10 cellular contexts compared by ENCODE assay signal in genomic region chr6:41967312-41968287, GRCh38. TPM values are rescaled to one million over a fixed set of nuclear protein-coding genes. Genes with fewer than 3 reads are reported as not detected.
A peak's percentile ranks its signal among the peaks of the same experiment; 100 is the strongest.
DNase-seq lines count a peak whose midpoint lies in the region; ATAC-seq and TF ChIP-seq lines count a peak whose summit lies in the region.
"Had no signal": no experiment of that assay in that cellular context is flagged by ENCODE, and none has a peak within 500 bp of the region (broad histone marks: within the 10 kb centered on the region; RNA-seq: fewer than 3 reads in every experiment).

No MANE protein-coding gene starts in this region.

- peaks cover 31 to 59% (median 39%) of the 10 kb centered on the region in 4 donors for H3K4me1 ChIP-seq in upper lobe of left lung
- peaks cover 77% of the 10 kb centered on the region for H3K4me1 ChIP-seq in CD4-positive, alpha-beta memory T cell (ENCODE audit: insufficient read depth, low read length)

- 63 to 73% methylated on average over 7 of the region's 7 CpGs for WGBS in upper lobe of left lung, 2 donors

- TF ChIP-seq POLR2A in upper lobe of left lung (IDR thresholded peaks at IDR 0.05): no peak

- no peak overlapping the region for H3K4me3 ChIP-seq in upper lobe of left lung
- no peak overlapping the region for H3K4me3 ChIP-seq in CD4-positive, alpha-beta memory T cell (ENCODE audit: low read length in 2 of 2)

- no peak for TF ChIP-seq EP300 in upper lobe of left lung (IDR thresholded peaks at IDR 0.05)

- peak overlapping the region; percentile 19 for H3K27ac Mint-ChIP-seq in activated T-helper 1 cell treated with anti-CD3 and anti-CD28 coated beads, Interleukin-12 subunit alpha, Interleukin-12 subunit beta, Interleukin-2, Interleukin-4 antibody, amounts not matched to agents 30 ng/mL and 10 ng/mL and 1 ng/mL, durations not matched to agents 14 hours and 24 hours and 36 hours
- H3K27ac Mint-ChIP-seq in CD4-positive, alpha-beta memory T cell: peak overlapping the region in 3 of 7 donors; percentile 52 to 72 (median 62)
- no peak overlapping the region for H3K27ac Mint-ChIP-seq in T-helper 2 cell treated with Interferon-gamma antibody and Interleukin-4, amounts not matched to agents 5 μg/mL and 100 μg/mL, for 36 hours

- no peak overlapping the region for H3K4me3 Mint-ChIP-seq in activated T-cell treated with anti-CD3 and anti-CD28 coated beads, Interleukin-2, amount 50 U/mL, for 4 hours
- H3K4me3 Mint-ChIP-seq in activated T-helper 1 cell treated with anti-CD3 and anti-CD28 coated beads, Interleukin-12 subunit alpha, Interleukin-12 subunit beta, Interleukin-2, Interleukin-4 antibody, amounts not matched to agents 30 ng/mL and 10 ng/mL and 1 ng/mL, durations not matched to agents 14 hours and 24 hours and 36 hours: no peak overlapping the region
- H3K4me3 Mint-ChIP-seq in CD4-positive, alpha-beta memory T cell: peak overlapping the region in 2 of 8 donors; percentile 13 to 54
- no peak overlapping the region for H3K4me3 Mint-ChIP-seq in T-helper 2 cell treated with Interferon-gamma antibody and Interleukin-4, amounts not matched to agents 5 μg/mL and 100 μg/mL, for 36 hours

- no peaks in the 10 kb centered on the region for H3K27me3 Mint-ChIP-seq in activated T-cell treated with anti-CD3 and anti-CD28 coated beads, Interleukin-2, amount 50 U/mL, for 4 hours (ENCODE audit: low read depth)
- no peaks in the 10 kb centered on the region for H3K27me3 Mint-ChIP-seq in activated T-helper 1 cell treated with anti-CD3 and anti-CD28 coated beads, Interleukin-12 subunit alpha, Interleukin-12 subunit beta, Interleukin-2, Interleukin-4 antibody, amounts not matched to agents 30 ng/mL and 10 ng/mL and 1 ng/mL, durations not matched to agents 14 hours and 24 hours and 36 hours (ENCODE audit: insufficient read depth)
- H3K27me3 Mint-ChIP-seq in CD4-positive, alpha-beta memory T cell: no peaks in the 10 kb centered on the region
- no peaks in the 10 kb centered on the region for H3K27me3 Mint-ChIP-seq in T-helper 2 cell treated with Interferon-gamma antibody and Interleukin-4, amounts not matched to agents 5 μg/mL and 100 μg/mL, for 36 hours (ENCODE audit: low read depth)

- H3K9me3 Mint-ChIP-seq in activated T-cell treated with anti-CD3 and anti-CD28 coated beads, Interleukin-2, amount 50 U/mL, for 4 hours: no peaks in the 10 kb centered on the region
- H3K9me3 Mint-ChIP-seq in activated T-helper 1 cell treated with anti-CD3 and anti-CD28 coated beads, Interleukin-12 subunit alpha, Interleukin-12 subunit beta, Interleukin-2, Interleukin-4 antibody, amounts not matched to agents 30 ng/mL and 10 ng/mL and 1 ng/mL, durations not matched to agents 14 hours and 24 hours and 36 hours: no peaks in the 10 kb centered on the region
- H3K9me3 Mint-ChIP-seq in CD4-positive, alpha-beta memory T cell: no peaks in the 10 kb centered on the region
- H3K9me3 Mint-ChIP-seq in T-helper 2 cell treated with Interferon-gamma antibody and Interleukin-4, amounts not matched to agents 5 μg/mL and 100 μg/mL, for 36 hours: no peaks in the 10 kb centered on the region

- TF ChIP-seq CTCF in upper lobe of left lung (IDR thresholded peaks at IDR 0.05): no peak

- intact Hi-C loops in activated T-helper 1 cell treated with anti-CD3 and anti-CD28 coated beads, Interleukin-12 subunit alpha, Interleukin-12 subunit beta, Interleukin-2, Interleukin-4 antibody, amounts not matched to agents 30 ng/mL and 10 ng/mL and 1 ng/mL, durations not matched to agents 14 hours and 24 hours and 36 hours (cut with micrococcal nuclease): no loop called here
- intact Hi-C loops in CD4-positive, alpha-beta memory T cell (cut with micrococcal nuclease): no loop called here

- H3K27ac ChIP-seq in upper lobe of left lung: peak overlapping the region; percentile 48 to 65 (median 64)
- no peak overlapping the region for H3K27ac ChIP-seq in CD4-positive, alpha-beta memory T cell (ENCODE audit: low read depth, low read length)

- peak; percentile 9 for DNase-seq in activated T-cell treated with anti-CD3 and anti-CD28 coated beads, Interleukin-2, amount 50 U/mL, for 1 hour
- no peak for DNase-seq in activated T-cell treated with anti-CD3 and anti-CD28 coated beads, Interleukin-2, amount 50 U/mL, for 4 hours
- no peak for DNase-seq in activated T-helper 1 cell treated with anti-CD3 and anti-CD28 coated beads, Interleukin-12 subunit alpha, Interleukin-12 subunit beta, Interleukin-2, Interleukin-4 antibody, amounts not matched to agents 30 ng/mL and 10 ng/mL and 1 ng/mL, durations not matched to agents 14 hours and 24 hours and 36 hours (ENCODE audit: low spot score)
- DNase-seq in iris pigment epithelial cell (ENCODE audit: low read depth) (peak; percentile 57), upper lobe of left lung (peak in 1 of 2 donors; percentile 41), DMS 273 (lab: John Stamatoyannopoulos, UW; ENCODE audit: unreplicated experiment) (no peak)
- DNase-seq in CD4-positive, alpha-beta memory T cell: no peak
- no peak for DNase-seq in T-helper 2 cell treated with Interferon-gamma antibody and Interleukin-4, amounts not matched to agents 5 μg/mL and 100 μg/mL, for 36 hours (ENCODE audit: low spot score)
- DNase-seq: NCI-H1105 treated with DMSO at 0.1 percent for 48 hours, SHP77 had no signal

- H3K4me1 Mint-ChIP-seq in activated T-cell treated with anti-CD3 and anti-CD28 coated beads, Interleukin-2, amount 50 U/mL, for 4 hours (ENCODE audit: low read depth): peaks cover 77% of the 10 kb centered on the region
- H3K4me1 Mint-ChIP-seq in activated T-helper 1 cell treated with anti-CD3 and anti-CD28 coated beads, Interleukin-12 subunit alpha, Interleukin-12 subunit beta, Interleukin-2, Interleukin-4 antibody, amounts not matched to agents 30 ng/mL and 10 ng/mL and 1 ng/mL, durations not matched to agents 14 hours and 24 hours and 36 hours (ENCODE audit: low read depth): peaks cover 52% of the 10 kb centered on the region
- peaks cover 52 to 87% (median 70%) of the 10 kb centered on the region in 4 donors for H3K4me1 Mint-ChIP-seq in CD4-positive, alpha-beta memory T cell
- H3K4me1 Mint-ChIP-seq in T-helper 2 cell treated with Interferon-gamma antibody and Interleukin-4, amounts not matched to agents 5 μg/mL and 100 μg/mL, for 36 hours (ENCODE audit: low read depth): peaks cover 37% of the 10 kb centered on the region

- no peaks in the 10 kb centered on the region for H3K36me3 ChIP-seq in upper lobe of left lung
- H3K36me3 ChIP-seq in CD4-positive, alpha-beta memory T cell (ENCODE audit: insufficient read depth, low read length): peaks cover 12% of the 10 kb centered on the region

- CTCF ChIA-PET in CD4-positive, alpha-beta memory T cell (lab: Charles Lee; ENCODE audit: partially characterized antibody): interaction anchor here (0.8 to 2.0 kb wide), 5 partner anchors 14 to 131 kb away, joined by 3 to 7 read pairs (median 3); no protein-coding TSS in a partner anchor

- POLR2A ChIA-PET in CD4-positive, alpha-beta memory T cell (lab: Charles Lee; ENCODE audit: partially characterized antibody): interaction anchor here (0.5 to 1.3 kb wide), 4 partner anchors 10 to 494 kb away, joined by 3 read pairs; partner anchors contain the start of gene TOMM6

- peaks cover 19% of the 10 kb centered on the region for H3K36me3 Mint-ChIP-seq in activated T-cell treated with anti-CD3 and anti-CD28 coated beads, Interleukin-2, amount 50 U/mL, for 4 hours (ENCODE audit: insufficient read depth)
- H3K36me3 Mint-ChIP-seq in activated T-helper 1 cell treated with anti-CD3 and anti-CD28 coated beads, Interleukin-12 subunit alpha, Interleukin-12 subunit beta, Interleukin-2, Interleukin-4 antibody, amounts not matched to agents 30 ng/mL and 10 ng/mL and 1 ng/mL, durations not matched to agents 14 hours and 24 hours and 36 hours (ENCODE audit: low read depth): peaks cover 9% of the 10 kb centered on the region
- peaks cover 25 to 49% of the 10 kb centered on the region in 2 donors for H3K36me3 Mint-ChIP-seq in CD4-positive, alpha-beta memory T cell
- peaks cover 7% of the 10 kb centered on the region for H3K36me3 Mint-ChIP-seq in T-helper 2 cell treated with Interferon-gamma antibody and Interleukin-4, amounts not matched to agents 5 μg/mL and 100 μg/mL, for 36 hours (ENCODE audit: low read depth)

- no peak for ATAC-seq in activated T-cell treated with anti-CD3 and anti-CD28 coated beads, Interleukin-2, amount 50 U/mL, for 4 hours
- ATAC-seq in upper lobe of left lung (ENCODE audit: low FRiP score in 2 of 2): peak; percentile 14 to 84

- H3K9me3 ChIP-seq in upper lobe of left lung: no peaks in the 10 kb centered on the region
- H3K9me3 ChIP-seq in CD4-positive, alpha-beta memory T cell (ENCODE audit: control insufficient read depth in 1 of 2, low read length in 2 of 2): no peaks in the 10 kb centered on the region

- no peaks in the 10 kb centered on the region for H3K27me3 ChIP-seq in upper lobe of left lung
- no peaks in the 10 kb centered on the region for H3K27me3 ChIP-seq in CD4-positive, alpha-beta memory T cell (ENCODE audit: insufficient read depth, low read length)

RNA-seq across cellular contexts. Expression of gene CCND3, which starts 26.0 kb away (rescaled TPM):
- total RNA-seq in activated T-cell treated with anti-CD3 and anti-CD28 coated beads, Interleukin-2, amount 50 U/mL, for 4 hours: 100 to 1,000 TPM; 424 to 518 (median 474) TPM
- 351 and 356 TPM in 2 replicates for total RNA-seq in activated T-helper 1 cell treated with anti-CD3 and anti-CD28 coated beads, Interleukin-12 subunit alpha, Interleukin-12 subunit beta, Interleukin-2, Interleukin-4 antibody, amounts not matched to agents 30 ng/mL and 10 ng/mL and 1 ng/mL, durations not matched to agents 14 hours and 24 hours and 36 hours
- total RNA-seq in upper lobe of left lung: 100 to 1,000 TPM; 138 to 305 (median 211) TPM
- total RNA-seq in CD4-positive, alpha-beta memory T cell: 100 to 1,000 TPM; 223 to 242 TPM
- polyA plus RNA-seq in CD4-positive, alpha-beta memory T cell: 100 to 1,000 TPM; 532 to 555 TPM

RNA-seq across cellular contexts. Expression of gene BYSL, which starts 46.3 kb away (rescaled TPM):
- 100 to 1,000 TPM; 128 to 140 (median 139) TPM for total RNA-seq in activated T-cell treated with anti-CD3 and anti-CD28 coated beads, Interleukin-2, amount 50 U/mL, for 4 hours
- 82.9 and 88.5 TPM in 2 replicates for total RNA-seq in activated T-helper 1 cell treated with anti-CD3 and anti-CD28 coated beads, Interleukin-12 subunit alpha, Interleukin-12 subunit beta, Interleukin-2, Interleukin-4 antibody, amounts not matched to agents 30 ng/mL and 10 ng/mL and 1 ng/mL, durations not matched to agents 14 hours and 24 hours and 36 hours
- total RNA-seq in upper lobe of left lung: 10 to 100 TPM in 3 of 6 donors, 1 to 10 TPM in 3; 5.6 to 20.9 (median 12.5) TPM
- 1 to 10 TPM; 7.1 to 9.2 TPM for total RNA-seq in CD4-positive, alpha-beta memory T cell
- 1 to 10 TPM; 3.1 to 5.2 TPM for polyA plus RNA-seq in CD4-positive, alpha-beta memory T cell

RNA-seq across cellular contexts. Expression of gene MED20, which starts 46.7 kb away (rescaled TPM):
- 10 to 100 TPM; 13.1 to 16.6 (median 16.3) TPM for total RNA-seq in activated T-cell treated with anti-CD3 and anti-CD28 coated beads, Interleukin-2, amount 50 U/mL, for 4 hours
- 19.0 and 23.8 TPM in 2 replicates for total RNA-seq in activated T-helper 1 cell treated with anti-CD3 and anti-CD28 coated beads, Interleukin-12 subunit alpha, Interleukin-12 subunit beta, Interleukin-2, Interleukin-4 antibody, amounts not matched to agents 30 ng/mL and 10 ng/mL and 1 ng/mL, durations not matched to agents 14 hours and 24 hours and 36 hours
- 10 to 100 TPM in 5 of 6 donors, 1 to 10 TPM in 1; 6.4 to 19.9 (median 15.3) TPM for total RNA-seq in upper lobe of left lung
- total RNA-seq in CD4-positive, alpha-beta memory T cell: 10 to 100 TPM; 10.0 to 11.5 TPM
- polyA plus RNA-seq in CD4-positive, alpha-beta memory T cell: 1 to 10 TPM; 3.5 to 6.3 TPM

Comparison
In these comparisons a context has a peak if more than half of its experiments do, and no peak if none do; other contexts are left out.
1. DNase-seq: peak in activated T-cell treated with anti-CD3 and anti-CD28 coated beads, Interleukin-2, amount 50 U/mL, for 1 hour (single experiment) and iris pigment epithelial cell (single experiment); none in activated T-cell treated with anti-CD3 and anti-CD28 coated beads, Interleukin-2, amount 50 U/mL, for 4 hours (single experiment), activated T-helper 1 cell treated with anti-CD3 and anti-CD28 coated beads, Interleukin-12 subunit alpha, Interleukin-12 subunit beta, Interleukin-2, Interleukin-4 antibody, amounts not matched to agents 30 ng/mL and 10 ng/mL and 1 ng/mL, durations not matched to agents 14 hours and 24 hours and 36 hours (single experiment), CD4-positive, alpha-beta memory T cell (0 of 5), DMS 273 (single experiment) and T-helper 2 cell treated with Interferon-gamma antibody and Interleukin-4, amounts not matched to agents 5 μg/mL and 100 μg/mL, for 36 hours (single experiment).
2. ATAC-seq: peak in upper lobe of left lung (2 of 2); none in activated T-cell treated with anti-CD3 and anti-CD28 coated beads, Interleukin-2, amount 50 U/mL, for 4 hours (0 of 2).